Comparison of ENCODE assay signal across 8 cellular contexts in the genomic region with DNA sequence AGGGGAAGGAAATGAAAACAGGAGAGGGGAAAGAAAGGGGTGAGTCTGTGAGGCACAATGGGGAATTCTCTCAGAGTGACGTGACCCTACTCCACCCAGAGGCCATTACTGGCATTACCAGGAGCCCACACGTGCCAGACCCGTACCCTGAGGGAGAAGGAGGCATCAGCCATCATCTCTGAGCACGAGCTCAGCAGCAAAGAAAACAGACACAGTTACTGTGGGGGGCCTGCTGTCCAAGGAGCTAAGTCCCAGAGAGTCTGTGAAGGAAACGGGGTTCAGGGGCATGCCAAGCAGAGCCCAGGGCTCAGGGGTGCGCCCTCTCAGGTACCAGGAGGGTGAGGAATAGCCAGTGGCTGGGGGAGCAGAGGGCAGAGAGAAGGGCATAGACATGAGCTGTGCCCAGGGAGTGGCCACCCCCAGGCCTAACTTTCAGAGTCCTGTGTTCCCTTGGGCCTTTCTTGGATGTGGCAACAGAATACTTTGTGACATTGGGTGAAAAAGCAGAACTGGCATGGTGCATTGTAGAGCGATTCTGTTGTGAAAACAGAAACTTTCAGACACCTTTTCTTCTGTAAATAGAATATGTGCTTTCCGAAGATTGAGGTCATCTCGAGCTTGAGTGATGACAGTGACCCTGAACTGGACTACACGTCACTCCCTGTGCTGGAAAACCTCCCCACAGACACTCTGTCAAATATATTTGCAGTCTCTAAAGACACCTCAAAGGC. TPM values are rescaled to one million over a fixed set of nuclear protein-coding genes. Genes with fewer than 3 reads are reported as not detected.
A peak's percentile ranks its signal among the peaks of the same experiment; 100 is the strongest.
DNase-seq lines count a peak whose midpoint lies in the region; ATAC-seq and TF ChIP-seq lines count a peak whose summit lies in the region.

No MANE protein-coding gene starts in this region.

- DNase-seq in AML-193 (lab: John Stamatoyannopoulos, UW): peak; percentile 52 to 65
- DNase-seq in OCI-M1 (lab: John Stamatoyannopoulos, UW): peak; percentile 85
- DNase-seq in foreskin melanocyte: peak; percentile 77
- DNase-seq in progenitor cell of endocrine pancreas (ENCODE audit: low spot score, unreplicated experiment): peak; percentile 47

- no peak overlapping the region for H3K27ac Mint-ChIP-seq in activated T-helper 17 cell treated with anti-CD3 and anti-CD28 coated beads, Interleukin-2, amount 50 U/mL, for 72 hours
- H3K27ac Mint-ChIP-seq in progenitor cell of endocrine pancreas: peak overlapping the region; percentile 9

- no peak overlapping the region for H3K4me3 Mint-ChIP-seq in activated T-helper 17 cell treated with anti-CD3 and anti-CD28 coated beads, Interleukin-2, amount 50 U/mL, for 72 hours
- H3K4me3 Mint-ChIP-seq in progenitor cell of endocrine pancreas (ENCODE audit: low read depth): no peak overlapping the region

- no peaks in the 10 kb centered on the region for H3K9me3 Mint-ChIP-seq in activated T-helper 17 cell treated with anti-CD3 and anti-CD28 coated beads, Interleukin-2, amount 50 U/mL, for 72 hours
- H3K9me3 Mint-ChIP-seq in progenitor cell of endocrine pancreas (ENCODE audit: low read depth): no peaks in the 10 kb centered on the region

- ATAC-seq in GM19324 (IDR thresholded peaks at IDR 0.05; ENCODE audit: low FRiP score, unreplicated experiment): peak; percentile 57
- ATAC-seq in HG03442 (IDR thresholded peaks at IDR 0.05; ENCODE audit: unreplicated experiment): peak; percentile 74
- peak; percentile 75 for ATAC-seq in activated T-helper 17 cell treated with anti-CD3 and anti-CD28 coated beads, Interleukin-2, amount 50 U/mL, for 72 hours (replicated peaks)
- ATAC-seq in GM21528 (IDR thresholded peaks at IDR 0.05; ENCODE audit: low FRiP score, unreplicated experiment): no peak

- H3K27me3 Mint-ChIP-seq in activated T-helper 17 cell treated with anti-CD3 and anti-CD28 coated beads, Interleukin-2, amount 50 U/mL, for 72 hours: peaks cover 8% of the 10 kb centered on the region
- no peaks in the 10 kb centered on the region for H3K27me3 Mint-ChIP-seq in progenitor cell of endocrine pancreas

- peaks cover 13% of the 10 kb centered on the region for H3K36me3 Mint-ChIP-seq in activated T-helper 17 cell treated with anti-CD3 and anti-CD28 coated beads, Interleukin-2, amount 50 U/mL, for 72 hours (ENCODE audit: low read depth)
- peaks cover 1% of the 10 kb centered on the region for H3K36me3 Mint-ChIP-seq in progenitor cell of endocrine pancreas (ENCODE audit: insufficient read depth)

- H3K4me1 Mint-ChIP-seq in activated T-helper 17 cell treated with anti-CD3 and anti-CD28 coated beads, Interleukin-2, amount 50 U/mL, for 72 hours: peaks cover 12% of the 10 kb centered on the region
- peaks cover 4% of the 10 kb centered on the region for H3K4me1 Mint-ChIP-seq in progenitor cell of endocrine pancreas (ENCODE audit: low read depth)

- peak; percentile 76 for TF ChIP-seq CTCF in progenitor cell of endocrine pancreas (IDR thresholded peaks at IDR 0.05; ENCODE audit: unreplicated experiment)

RNA-seq across cellular contexts. Expression of gene TAF1C, which starts 11.3 kb away (rescaled TPM):
- 10 to 100 TPM; 37.0 to 44.9 TPM for total RNA-seq in activated T-helper 17 cell treated with anti-CD3 and anti-CD28 coated beads, Interleukin-2, amount 50 U/mL, for 72 hours
- 87.1 and 94.7 TPM in 2 replicates for total RNA-seq in progenitor cell of endocrine pancreas

RNA-seq across cellular contexts. Expression of gene ADAD2, which starts 15.4 kb away (rescaled TPM):
- total RNA-seq in activated T-helper 17 cell treated with anti-CD3 and anti-CD28 coated beads, Interleukin-2, amount 50 U/mL, for 72 hours: not detected
- not detected in 2 replicates for total RNA-seq in progenitor cell of endocrine pancreas

RNA-seq across cellular contexts. Expression of gene DNAAF1, which starts 30.4 kb away (rescaled TPM):
- total RNA-seq in activated T-helper 17 cell treated with anti-CD3 and anti-CD28 coated beads, Interleukin-2, amount 50 U/mL, for 72 hours: under 1 TPM in 1 of 2 donors, not detected in 1; 0.21 TPM
- 1.4 and 1.8 TPM in 2 replicates for total RNA-seq in progenitor cell of endocrine pancreas

RNA-seq across cellular contexts. Expression of gene HSDL1, which starts 30.5 kb away (rescaled TPM):
- total RNA-seq in activated T-helper 17 cell treated with anti-CD3 and anti-CD28 coated beads, Interleukin-2, amount 50 U/mL, for 72 hours: 10 to 100 TPM in 1 of 2 donors, 1 to 10 TPM in 1; 9.9 to 14.6 TPM
- 43.8 and 47.7 TPM in 2 replicates for total RNA-seq in progenitor cell of endocrine pancreas

RNA-seq across cellular contexts. Expression of gene MBTPS1, which starts 58.8 kb away (rescaled TPM):
- total RNA-seq in activated T-helper 17 cell treated with anti-CD3 and anti-CD28 coated beads, Interleukin-2, amount 50 U/mL, for 72 hours: 10 to 100 TPM; 44.0 to 54.4 TPM
- 94.7 and 98.9 TPM in 2 replicates for total RNA-seq in progenitor cell of endocrine pancreas
